14 cellular contexts compared by ENCODE assay signal in genomic region chr3:59444293-59444671, GRCh38.
DNase-seq lines count a peak whose midpoint lies in the region; ATAC-seq, FAIRE-seq and TF ChIP-seq lines count a peak whose summit lies in the region.
"Had no signal": no experiment of that assay in that cellular context is flagged by ENCODE, and none has a peak within 500 bp of the region (broad histone marks: within the 10 kb centered on the region; RNA-seq: fewer than 3 reads in every experiment).

No MANE protein-coding gene starts in this region.

- peaks cover 40% of the 10 kb centered on the region for H3K4me1 Mint-ChIP-seq in activated CD8-positive, alpha-beta memory T cell treated with anti-CD3 and anti-CD28 coated beads, Interleukin-2, amount 10 ng/mL, durations not matched to agents 7 days and 5 days
- H3K4me1 Mint-ChIP-seq in activated CD8-positive, alpha-beta T cell treated with anti-CD3 and anti-CD28 coated beads for 36 hours (ENCODE audit: low read depth), result peaks cover 63% of the 10 kb centered on the region

- H3K4me3 ChIP-seq in small intestine (ENCODE audit: low read depth in 1 of 2, low read length in 2 of 2), result no peak overlapping the region

- H3K27ac Mint-ChIP-seq in activated CD8-positive, alpha-beta memory T cell treated with anti-CD3 and anti-CD28 coated beads, Interleukin-2, amount 10 ng/mL, durations not matched to agents 7 days and 5 days, result peak overlapping the region; percentile 88
- H3K27ac Mint-ChIP-seq in activated CD8-positive, alpha-beta T cell treated with anti-CD3 and anti-CD28 coated beads for 36 hours, result peak overlapping the region; percentile 96
- H3K27ac Mint-ChIP-seq: dendritic cell treated with granulocyte-macrophage colony-stimulating factor and Interleukin-4, amounts not matched to agents 40 ng/mL and 50 ng/mL, for 4 days had no signal

- peak; percentile 53 for DNase-seq in activated CD8-positive, alpha-beta memory T cell treated with anti-CD3 and anti-CD28 coated beads, Interleukin-2, amount 10 ng/mL, durations not matched to agents 7 days and 5 days
- DNase-seq in activated CD8-positive, alpha-beta memory T cell treated with anti-CD3 and anti-CD28 coated beads, Interleukin-2, amount 50 U/mL, for 4 hours, result no peak
- DNase-seq in activated CD8-positive, alpha-beta T cell treated with anti-CD3 and anti-CD28 coated beads for 36 hours, result peak; percentile 59
- peak; percentile 6 for DNase-seq in small intestine
- no peak for DNase-seq in HPDE6-E6E7 (ENCODE audit: extremely low spot score)
- no peak for DNase-seq in retina
- DNase-seq: DMS 273 treated with DMSO at 0.1 percent for 48 hours, KBM-7, mesenchymal stem cell, NCI-H187 had no signal

- 27 to 43% (median 41%) methylated on average over 1 of the region's 1 CpG for WGBS in small intestine, 3 donors

- FAIRE-seq in small intestine (lab: Jason Lieb, UNC), result no peak
- FAIRE-seq: astrocyte had no signal

- H3K27ac ChIP-seq in small intestine (ENCODE audit: low read depth in 1 of 2, low read length in 1 of 2), result peak overlapping the region in 1 of 2 donors; percentile 6

- ATAC-seq in activated CD8-positive, alpha-beta memory T cell treated with anti-CD3 and anti-CD28 coated beads, Interleukin-2, amount 10 ng/mL, durations not matched to agents 7 days and 5 days, result peak; percentile 88
- ATAC-seq in GM21529 (IDR thresholded peaks at IDR 0.05; ENCODE audit: unreplicated experiment), result peak; percentile 54
- ATAC-seq in activated CD8-positive, alpha-beta T cell treated with anti-CD3 and anti-CD28 coated beads for 36 hours, result peak; percentile 81
- no peak for ATAC-seq in HG02852 (IDR thresholded peaks at IDR 0.05; ENCODE audit: unreplicated experiment)

- H3K36me3 ChIP-seq in small intestine (ENCODE audit: control insufficient read depth in 2 of 2, insufficient read depth in 2 of 2, low read length in 2 of 2), result no peaks in the 10 kb centered on the region

- H3K27me3 Mint-ChIP-seq in activated CD8-positive, alpha-beta memory T cell treated with anti-CD3 and anti-CD28 coated beads, Interleukin-2, amount 10 ng/mL, durations not matched to agents 7 days and 5 days, result peaks cover 4% of the 10 kb centered on the region
- H3K27me3 Mint-ChIP-seq in activated CD8-positive, alpha-beta T cell treated with anti-CD3 and anti-CD28 coated beads for 36 hours, result no peaks in the 10 kb centered on the region
- H3K27me3 Mint-ChIP-seq: dendritic cell treated with granulocyte-macrophage colony-stimulating factor and Interleukin-4, amounts not matched to agents 40 ng/mL and 50 ng/mL, for 4 days had no signal

- no peaks in the 10 kb centered on the region for H3K9me3 ChIP-seq in small intestine (ENCODE audit: control insufficient read depth, low read depth)

- intact Hi-C loops in activated CD8-positive, alpha-beta T cell treated with anti-CD3 and anti-CD28 coated beads for 36 hours (cut with micrococcal nuclease), result no loop called here

- H3K4me3 Mint-ChIP-seq in activated CD8-positive, alpha-beta memory T cell treated with anti-CD3 and anti-CD28 coated beads, Interleukin-2, amount 10 ng/mL, durations not matched to agents 7 days and 5 days, result peak overlapping the region; percentile 36
- peak overlapping the region; percentile 65 for H3K4me3 Mint-ChIP-seq in activated CD8-positive, alpha-beta T cell treated with anti-CD3 and anti-CD28 coated beads for 36 hours
- H3K4me3 Mint-ChIP-seq: dendritic cell treated with granulocyte-macrophage colony-stimulating factor and Interleukin-4, amounts not matched to agents 40 ng/mL and 50 ng/mL, for 4 days had no signal

- CTCF ChIA-PET in activated CD8-positive, alpha-beta memory T cell treated with anti-CD3 and anti-CD28 coated beads, Interleukin-2, amount 10 ng/mL, durations not matched to agents 7 days and 5 days (lab: Charles Lee), result interaction anchor here (0.8 to 1.5 kb wide), 3 partner anchors 19 to 58 kb away, joined by 3 to 5 read pairs (median 3); no protein-coding TSS in a partner anchor
- CTCF ChIA-PET in activated CD8-positive, alpha-beta T cell treated with anti-CD3 and anti-CD28 coated beads for 36 hours (lab: Charles Lee), result interaction anchor here (0.9 to 3.2 kb wide), 5 partner anchors 15 to 131 kb away, joined by 3 to 19 read pairs (median 6); no protein-coding TSS in a partner anchor

- POLR2A ChIA-PET in activated CD8-positive, alpha-beta T cell treated with anti-CD3 and anti-CD28 coated beads for 36 hours (lab: Charles Lee), result interaction anchor here (1.3 to 4.2 kb wide), 3 partner anchors 17 to 115 kb away, joined by 3 to 27 read pairs (median 5); no protein-coding TSS in a partner anchor

- H3K9me3 Mint-ChIP-seq in activated CD8-positive, alpha-beta memory T cell treated with anti-CD3 and anti-CD28 coated beads, Interleukin-2, amount 10 ng/mL, durations not matched to agents 7 days and 5 days (ENCODE audit: low read depth), result peaks cover 4% of the 10 kb centered on the region
- H3K9me3 Mint-ChIP-seq in activated CD8-positive, alpha-beta T cell treated with anti-CD3 and anti-CD28 coated beads for 36 hours, result peaks cover 4% of the 10 kb centered on the region
- H3K9me3 Mint-ChIP-seq: dendritic cell treated with granulocyte-macrophage colony-stimulating factor and Interleukin-4, amounts not matched to agents 40 ng/mL and 50 ng/mL, for 4 days had no signal

- H3K27me3 ChIP-seq in small intestine (ENCODE audit: control insufficient read depth in 2 of 2, insufficient read depth in 2 of 2, low read length in 2 of 2), result no peaks in the 10 kb centered on the region

- no peak for TF ChIP-seq CTCF in activated CD8-positive, alpha-beta T cell treated with anti-CD3 and anti-CD28 coated beads for 36 hours (IDR thresholded peaks at IDR 0.05)

- peaks cover 6% of the 10 kb centered on the region for H3K36me3 Mint-ChIP-seq in activated CD8-positive, alpha-beta memory T cell treated with anti-CD3 and anti-CD28 coated beads, Interleukin-2, amount 10 ng/mL, durations not matched to agents 7 days and 5 days
- no peaks in the 10 kb centered on the region for H3K36me3 Mint-ChIP-seq in activated CD8-positive, alpha-beta T cell treated with anti-CD3 and anti-CD28 coated beads for 36 hours (ENCODE audit: low read depth)

- H3K4me1 ChIP-seq in small intestine (ENCODE audit: control insufficient read depth in 2 of 2, insufficient read depth in 1 of 2, low read depth in 1 of 2, low read length in 1 of 2), result no peaks in the 10 kb centered on the region

Comparison
In these comparisons a context has a peak if more than half of its experiments do, and no peak if none do; other contexts are left out.
1. DNase-seq: peak in activated CD8-positive, alpha-beta memory T cell treated with anti-CD3 and anti-CD28 coated beads, Interleukin-2, amount 10 ng/mL, durations not matched to agents 7 days and 5 days (single experiment), activated CD8-positive, alpha-beta T cell treated with anti-CD3 and anti-CD28 coated beads for 36 hours (single experiment) and small intestine (single experiment); none in activated CD8-positive, alpha-beta memory T cell treated with anti-CD3 and anti-CD28 coated beads, Interleukin-2, amount 50 U/mL, for 4 hours (single experiment), HPDE6-E6E7 (single experiment) and retina (single experiment).